In genomic region chr6:148349466-148349865, GRCh38 we compare ENCODE assay signal across 25 cellular contexts. TPM values are rescaled to one million over a fixed set of nuclear protein-coding genes. Genes with fewer than 3 reads are reported as not detected.
"Had no signal": no experiment of that assay in that cellular context is flagged by ENCODE, and none has a peak within 500 bp of the region (broad histone marks: within the 10 kb centered on the region; RNA-seq: fewer than 3 reads in every experiment).

No MANE protein-coding gene starts in this region.

- H3K27me3 ChIP-seq: breast epithelium, testis, upper lobe of left lung had no signal

- ATAC-seq: left lung; naive thymus-derived CD4-positive, alpha-beta T cell; stimulated activated naive B cell treated with anti-CD40 and anti-IgM and Interleukin-4, amounts not matched to agents 10 μg/mL and 1 μg/mL and 100 μg/mL, for 72 hours had no signal

- H3K36me3 ChIP-seq: breast epithelium, left lung had no signal

- H3K9me3 Mint-ChIP-seq: activated naive CD8-positive, alpha-beta T cell treated with anti-CD3 and anti-CD28 coated beads, Interleukin-2, amount 10 ng/mL, durations not matched to agents 7 days and 5 days; activated T-cell treated with anti-CD3 and anti-CD28 coated beads, Interleukin-2, amount 50 U/mL, for 24 hours; endodermal cell; T-helper 1 cell treated with Interleukin-12 subunit alpha and Interleukin-12 subunit beta and Interleukin-4 antibody, amounts not matched to agents 30 μg/mL and 1 μg/mL, for 36 hours; WTC11 had no signal

- H3K27me3 Mint-ChIP-seq: progenitor cell of endocrine pancreas had no signal

- H3K4me1 Mint-ChIP-seq: activated naive CD8-positive, alpha-beta T cell treated with anti-CD3 and anti-CD28 coated beads, Interleukin-2, amount 10 ng/mL, durations not matched to agents 7 days and 5 days; naive thymus-derived CD4-positive, alpha-beta T cell; stimulated activated naive B cell treated with anti-CD40 and anti-IgM and Interleukin-4, amounts not matched to agents 10 μg/mL and 1 μg/mL and 100 μg/mL, for 72 hours had no signal

- H3K9me3 ChIP-seq: breast epithelium, left lung, testis, upper lobe of left lung had no signal

- DNase-seq: activated CD8-positive, alpha-beta memory T cell treated with anti-CD3 and anti-CD28 coated beads for 24 hours; activated CD8-positive, alpha-beta memory T cell treated with anti-CD3 and anti-CD28 coated beads, Interleukin-2, amount 50 U/mL, for 4 hours; activated naive CD4-positive, alpha-beta T cell treated with Interleukin-2 at 50 U/mL for 16 hours; activated naive CD8-positive, alpha-beta T cell treated with anti-CD3 and anti-CD28 coated beads, Interleukin-2, amount 10 ng/mL, durations not matched to agents 7 days and 5 days; activated T-cell treated with anti-CD3 and anti-CD28 coated beads, Interleukin-2, amount 50 U/mL, for 24 hours; amniotic stem cell; endodermal cell; foreskin fibroblast; kidney; left lung; naive thymus-derived CD4-positive, alpha-beta T cell; retina; stimulated activated CD4-positive, alpha-beta T cell treated with anti-CD3 and anti-CD28 coated beads, Interleukin-2, amount 100 ng/mL, for 48 hours; stimulated activated CD8-positive, alpha-beta memory T cell treated with anti-CD3 and anti-CD28 coated beads, Interleukin-4, amount 100 ng/mL, for 48 hours; stimulated activated naive B cell treated with anti-CD40 and anti-IgM and Interleukin-4, amounts not matched to agents 10 μg/mL and 1 μg/mL and 100 μg/mL, for 72 hours; T1000; testis; upper lobe of left lung had no signal

- H3K27ac ChIP-seq: breast epithelium, coronary artery, epithelial cell of prostate, left lung, testis had no signal

- H3K4me1 ChIP-seq: breast epithelium, testis had no signal

- H3K4me3 Mint-ChIP-seq: activated naive CD8-positive, alpha-beta T cell treated with anti-CD3 and anti-CD28 coated beads, Interleukin-2, amount 10 ng/mL, durations not matched to agents 7 days and 5 days; activated T-cell treated with anti-CD3 and anti-CD28 coated beads, Interleukin-2, amount 50 U/mL, for 24 hours; endodermal cell; naive thymus-derived CD4-positive, alpha-beta T cell; stimulated activated naive B cell treated with anti-CD40 and anti-IgM and Interleukin-4, amounts not matched to agents 10 μg/mL and 1 μg/mL and 100 μg/mL, for 72 hours; T-helper 1 cell treated with Interleukin-12 subunit alpha and Interleukin-12 subunit beta and Interleukin-4 antibody, amounts not matched to agents 30 μg/mL and 1 μg/mL, for 36 hours had no signal

- H3K27ac Mint-ChIP-seq: activated naive CD8-positive, alpha-beta T cell treated with anti-CD3 and anti-CD28 coated beads, Interleukin-2, amount 10 ng/mL, durations not matched to agents 7 days and 5 days; activated T-cell treated with anti-CD3 and anti-CD28 coated beads, Interleukin-2, amount 50 U/mL, for 24 hours; endodermal cell; naive thymus-derived CD4-positive, alpha-beta T cell; stimulated activated naive B cell treated with anti-CD40 and anti-IgM and Interleukin-4, amounts not matched to agents 10 μg/mL and 1 μg/mL and 100 μg/mL, for 72 hours; T-helper 1 cell treated with Interleukin-12 subunit alpha and Interleukin-12 subunit beta and Interleukin-4 antibody, amounts not matched to agents 30 μg/mL and 1 μg/mL, for 36 hours had no signal

- H3K36me3 Mint-ChIP-seq: activated naive CD8-positive, alpha-beta T cell treated with anti-CD3 and anti-CD28 coated beads, Interleukin-2, amount 10 ng/mL, durations not matched to agents 7 days and 5 days; stimulated activated naive B cell treated with anti-CD40 and anti-IgM and Interleukin-4, amounts not matched to agents 10 μg/mL and 1 μg/mL and 100 μg/mL, for 72 hours; WTC11 had no signal

- H3K4me3 ChIP-seq: breast epithelium, coronary artery, left lung, lung, testis, upper lobe of left lung had no signal

RNA-seq across cellular contexts. Expression of gene SASH1, which starts 6.8 kb away (rescaled TPM):
- total RNA-seq: activated naive CD8-positive, alpha-beta T cell treated with anti-CD3 and anti-CD28 coated beads, Interleukin-2, amount 10 ng/mL, durations not matched to agents 7 days and 5 days had no signal
- polyA plus RNA-seq: naive thymus-derived CD4-positive, alpha-beta T cell had no signal
